In genomic region chrX:85992811-85993229, GRCh38 we compare ENCODE assay signal across 8 cellular contexts. TPM values are rescaled to one million over a fixed set of nuclear protein-coding genes. Genes with fewer than 3 reads are reported as not detected.
DNase-seq lines count a peak whose midpoint lies in the region; TF ChIP-seq lines count a peak whose summit lies in the region.
"Had no signal": no experiment of that assay in that cellular context is flagged by ENCODE, and none has a peak within 500 bp of the region (broad histone marks: within the 10 kb centered on the region; RNA-seq: fewer than 3 reads in every experiment).

No MANE protein-coding gene starts in this region.

- H3K27ac ChIP-seq in HUES6 (ENCODE audit: low read depth, low read length), result peak overlapping the region; percentile 32; the same call in 1 of the 2 replicates
- peak overlapping the region; percentile 39 for H3K27ac ChIP-seq in WERI-Rb-1
- H3K27ac ChIP-seq: VCaP had no signal

- 53 to 62% methylated on average over 3 of the region's 3 CpGs for whole genome bisulfite sequencing in lower leg skin, 2 donors

- H3K36me3 Mint-ChIP-seq in endothelial cell (ENCODE audit: low read depth, unreplicated experiment), result no peaks in the 10 kb centered on the region

- peak; percentile 86 for DNase-seq in DMS53 (lab: John Stamatoyannopoulos, UW)
- DNase-seq in WERI-Rb-1, result peak; percentile 27
- DNase-seq in islet precursor cell, result peak; percentile 46
- no peak for DNase-seq in NCI-H2227 (lab: John Stamatoyannopoulos, UW; ENCODE audit: unreplicated experiment)
- DNase-seq in lower leg skin (ENCODE audit: low spot score in 2 of 2), result no peak
- no peak for DNase-seq in endothelial cell (ENCODE audit: low spot score)

- no peaks in the 10 kb centered on the region for H3K27me3 Mint-ChIP-seq in endothelial cell (ENCODE audit: unreplicated experiment)

- peaks cover 55% of the 10 kb centered on the region for H3K4me1 ChIP-seq in HUES6 (ENCODE audit: control insufficient read depth, insufficient read depth, low read length)

- no peaks in the 10 kb centered on the region for H3K36me3 ChIP-seq in HUES6 (ENCODE audit: control insufficient read depth, insufficient read depth, low read length)
- H3K36me3 ChIP-seq in WERI-Rb-1, result no peaks in the 10 kb centered on the region

- H3K9me3 ChIP-seq in HUES6 (ENCODE audit: control insufficient read depth, insufficient read depth, low read depth, low read length) (peaks cover 17% of the 10 kb centered on the region), WERI-Rb-1 (ENCODE audit: severe bottlenecking) (peaks cover 6% of the 10 kb centered on the region)

- TF ChIP-seq POLR2A in lower leg skin (IDR thresholded peaks at IDR 0.05), result no peak

- H3K4me3 ChIP-seq in HUES6 (ENCODE audit: low read depth, low read length) (no peak overlapping the region), WERI-Rb-1 (ENCODE audit: low read depth, low read length) (no peak overlapping the region), lower leg skin (ENCODE audit: low read depth, poor library complexity, severe bottlenecking) (no peak overlapping the region)

- TF ChIP-seq CTCF in WERI-Rb-1 (IDR thresholded peaks at IDR 0.05; ENCODE audit: low read depth, low read length) (no peak), lower leg skin (IDR thresholded peaks at IDR 0.05) (no peak), endothelial cell (IDR thresholded peaks at IDR 0.05; ENCODE audit: unreplicated experiment) (no peak)

- no peak overlapping the region for H3K9ac ChIP-seq in HUES6 (ENCODE audit: low read length)

- H3K4me3 Mint-ChIP-seq in endothelial cell (ENCODE audit: unreplicated experiment), result no peak overlapping the region

- no peaks in the 10 kb centered on the region for H3K9me3 Mint-ChIP-seq in endothelial cell (ENCODE audit: unreplicated experiment)

- H3K4me1 Mint-ChIP-seq in endothelial cell (ENCODE audit: unreplicated experiment), result peaks cover 4% of the 10 kb centered on the region

- intact Hi-C loops in lower leg skin (cut with DNase I; ENCODE audit: low total_unique reads), result no loop called here

- H3K27ac Mint-ChIP-seq in endothelial cell (ENCODE audit: unreplicated experiment), result no peak overlapping the region

- H3K27me3 ChIP-seq in HUES6 (ENCODE audit: control insufficient read depth, insufficient read depth, low read length), result no peaks in the 10 kb centered on the region
- no peaks in the 10 kb centered on the region for H3K27me3 ChIP-seq in WERI-Rb-1 (ENCODE audit: insufficient read depth, low read depth, severe bottlenecking)

RNA-seq across cellular contexts. Expression of gene CHM, which starts 54.5 kb away (rescaled TPM):
- total RNA-seq in lower leg skin (10 to 100 TPM in 3 of 4 donors, 1 to 10 TPM in 1; 9.7 to 15.1 (median 12.7) TPM), endothelial cell (ENCODE audit: unreplicated experiment) (18.1 TPM)

Comparison
In these comparisons a context has a peak if more than half of its experiments do, and no peak if none do; other contexts are left out.
1. DNase-seq: peak in DMS53 (single experiment), WERI-Rb-1 (single experiment) and islet precursor cell (single experiment); none in NCI-H2227 (single experiment), lower leg skin (0 of 2) and endothelial cell (single experiment).